Comparison of ENCODE assay signal across 8 cellular contexts in genomic region chr19:37466798-37467607, GRCh38. TPM values are rescaled to one million over a fixed set of nuclear protein-coding genes. Genes with fewer than 3 reads are reported as not detected.
DNase-seq lines count a peak whose midpoint lies in the region; ATAC-seq and TF ChIP-seq lines count a peak whose summit lies in the region.

ZNF569 (minus strand) TSS chr19:37467444; CDS start chr19:37444921, 22,523 bp downstream.

- DNase-seq in DMS114 treated with DMSO at 0.1 percent for 48 hours (lab: John Stamatoyannopoulos, UW; ENCODE audit: unreplicated experiment): peak; percentile 92
- DNase-seq in Peyer's patch: peak; percentile 89 to 97 (median 93)
- peak; percentile 94 for DNase-seq in fibroblast of mammary gland (ENCODE audit: low read depth)
- DNase-seq in naive thymus-derived CD4-positive, alpha-beta T cell: peak; percentile 68 to 95 (median 92)

- intact Hi-C loops in naive thymus-derived CD4-positive, alpha-beta T cell (cut with micrococcal nuclease): loop anchor here (1.0 to 10.0 kb wide), 24 partner anchors 96 to 1352 kb away; partner anchors contain the start of genes ZNF420 (in 2 of the 2), ZNF461 (in 2 of the 2), ZNF565 (in 2 of the 2) and ZNF567 (in 2 of the 2)

- peaks cover 0 to 12% (median 0%) of the 10 kb centered on the region in 4 donors for H3K9me3 ChIP-seq in Peyer's patch
- H3K9me3 ChIP-seq in naive thymus-derived CD4-positive, alpha-beta T cell (ENCODE audit: control insufficient read depth in 2 of 3, low read length in 3 of 3): peaks cover 0 to 10% (median 2%) of the 10 kb centered on the region in 3 experiments

- no peaks in the 10 kb centered on the region for H3K27me3 Mint-ChIP-seq in activated T-helper 17 cell treated with anti-CD3 and anti-CD28 coated beads, Interleukin-2, amount 50 U/mL, for 72 hours
- no peaks in the 10 kb centered on the region for H3K27me3 Mint-ChIP-seq in naive thymus-derived CD4-positive, alpha-beta T cell
- H3K27me3 Mint-ChIP-seq in stimulated activated memory B cell treated with anti-CD40 and anti-IgM and Interleukin-4, amounts not matched to agents 10 μg/mL and 1 μg/mL and 100 μg/mL, for 72 hours: no peaks in the 10 kb centered on the region

- CTCF ChIA-PET in naive thymus-derived CD4-positive, alpha-beta T cell (lab: Charles Lee): no interaction called here

- no peaks in the 10 kb centered on the region for H3K27me3 ChIP-seq in Peyer's patch
- no peaks in the 10 kb centered on the region for H3K27me3 ChIP-seq in naive thymus-derived CD4-positive, alpha-beta T cell (ENCODE audit: control insufficient read depth in 2 of 2, insufficient read depth in 2 of 2, low read length in 2 of 2)

- TF ChIP-seq CTCF in Peyer's patch (IDR thresholded peaks at IDR 0.05) (no peak), fibroblast of mammary gland (conservative IDR thresholded peaks at IDR 0.05; ENCODE audit: control insufficient read depth, insufficient read depth, low read depth, low read length) (no peak)

- H3K4me3 ChIP-seq in Peyer's patch: peak within 1 kb of the TSS; percentile 54 to 88 (median 72)
- peak within 1 kb of the TSS; percentile 85 for H3K4me3 ChIP-seq in fibroblast of mammary gland (ENCODE audit: control insufficient read depth, low read depth, low read length)
- H3K4me3 ChIP-seq in naive thymus-derived CD4-positive, alpha-beta T cell (ENCODE audit: low read length): peak within 1 kb of the TSS; percentile 79

- peak in 1 of 2 donors; percentile 22 for TF ChIP-seq POLR2A in Peyer's patch (IDR thresholded peaks at IDR 0.05)

- peak; percentile 61 for ATAC-seq in GM21529 (IDR thresholded peaks at IDR 0.05; ENCODE audit: unreplicated experiment)
- ATAC-seq in activated T-helper 17 cell treated with anti-CD3 and anti-CD28 coated beads, Interleukin-2, amount 50 U/mL, for 72 hours (replicated peaks): peak; percentile 73
- ATAC-seq in naive thymus-derived CD4-positive, alpha-beta T cell: peak; percentile 79
- ATAC-seq in stimulated activated memory B cell treated with anti-CD40 and anti-IgM and Interleukin-4, amounts not matched to agents 10 μg/mL and 1 μg/mL and 100 μg/mL, for 72 hours: peak; percentile 88

- peak within 1 kb of the TSS; percentile 96 for H3K27ac Mint-ChIP-seq in activated T-helper 17 cell treated with anti-CD3 and anti-CD28 coated beads, Interleukin-2, amount 50 U/mL, for 72 hours
- H3K27ac Mint-ChIP-seq in naive thymus-derived CD4-positive, alpha-beta T cell: peak within 1 kb of the TSS; percentile 93 to 100 (median 98)
- H3K27ac Mint-ChIP-seq in stimulated activated memory B cell treated with anti-CD40 and anti-IgM and Interleukin-4, amounts not matched to agents 10 μg/mL and 1 μg/mL and 100 μg/mL, for 72 hours: peak within 1 kb of the TSS; percentile 99

- peaks cover 12% of the 10 kb centered on the region for H3K9me3 Mint-ChIP-seq in activated T-helper 17 cell treated with anti-CD3 and anti-CD28 coated beads, Interleukin-2, amount 50 U/mL, for 72 hours
- H3K9me3 Mint-ChIP-seq in naive thymus-derived CD4-positive, alpha-beta T cell: peaks cover 9 to 43% (median 17%) of the 10 kb centered on the region in 11 donors
- H3K9me3 Mint-ChIP-seq in stimulated activated memory B cell treated with anti-CD40 and anti-IgM and Interleukin-4, amounts not matched to agents 10 μg/mL and 1 μg/mL and 100 μg/mL, for 72 hours: peaks cover 8% of the 10 kb centered on the region

- H3K4me1 Mint-ChIP-seq in activated T-helper 17 cell treated with anti-CD3 and anti-CD28 coated beads, Interleukin-2, amount 50 U/mL, for 72 hours: peaks cover 20% of the 10 kb centered on the region
- peaks cover 26 to 54% (median 45%) of the 10 kb centered on the region in 7 donors for H3K4me1 Mint-ChIP-seq in naive thymus-derived CD4-positive, alpha-beta T cell
- peaks cover 34% of the 10 kb centered on the region for H3K4me1 Mint-ChIP-seq in stimulated activated memory B cell treated with anti-CD40 and anti-IgM and Interleukin-4, amounts not matched to agents 10 μg/mL and 1 μg/mL and 100 μg/mL, for 72 hours

- no peak for TF ChIP-seq RAD21 in Ishikawa (IDR thresholded peaks at IDR 0.05; ENCODE audit: low read depth)

- H3K36me3 ChIP-seq in Peyer's patch: peaks cover 0 to 10% (median 0%) of the 10 kb centered on the region in 3 donors
- H3K36me3 ChIP-seq in naive thymus-derived CD4-positive, alpha-beta T cell (ENCODE audit: control insufficient read depth in 2 of 3, insufficient read depth in 3 of 3, low read length in 3 of 3): peaks cover 0 to 38% (median 0%) of the 10 kb centered on the region in 3 experiments

- POLR2A ChIA-PET in naive thymus-derived CD4-positive, alpha-beta T cell (lab: Charles Lee): interaction anchor here (0.8 to 4.5 kb wide), 13 partner anchors 10 to 629 kb away, joined by 3 to 53 read pairs (median 4); partner anchors contain the start of genes ZNF383, ZNF527, ZNF540 and ZNF571

- no peak for TF ChIP-seq EP300 in Ishikawa (IDR thresholded peaks at IDR 0.05; ENCODE audit: borderline replicate concordance)

- H3K27ac ChIP-seq in Peyer's patch: peak within 1 kb of the TSS; percentile 75 to 95 (median 86)
- H3K27ac ChIP-seq in naive thymus-derived CD4-positive, alpha-beta T cell (ENCODE audit: low read depth, low read length): peak within 1 kb of the TSS; percentile 96

- H3K36me3 Mint-ChIP-seq in activated T-helper 17 cell treated with anti-CD3 and anti-CD28 coated beads, Interleukin-2, amount 50 U/mL, for 72 hours (ENCODE audit: low read depth): peaks cover 32% of the 10 kb centered on the region
- H3K36me3 Mint-ChIP-seq in naive thymus-derived CD4-positive, alpha-beta T cell: peaks cover 15 to 41% (median 26%) of the 10 kb centered on the region in 5 donors
- H3K36me3 Mint-ChIP-seq in stimulated activated memory B cell treated with anti-CD40 and anti-IgM and Interleukin-4, amounts not matched to agents 10 μg/mL and 1 μg/mL and 100 μg/mL, for 72 hours: peaks cover 15% of the 10 kb centered on the region

- H3K4me3 Mint-ChIP-seq in activated T-helper 17 cell treated with anti-CD3 and anti-CD28 coated beads, Interleukin-2, amount 50 U/mL, for 72 hours: peak within 1 kb of the TSS; percentile 92
- peak within 1 kb of the TSS; percentile 91 to 100 (median 95) for H3K4me3 Mint-ChIP-seq in naive thymus-derived CD4-positive, alpha-beta T cell
- peak within 1 kb of the TSS; percentile 95 for H3K4me3 Mint-ChIP-seq in stimulated activated memory B cell treated with anti-CD40 and anti-IgM and Interleukin-4, amounts not matched to agents 10 μg/mL and 1 μg/mL and 100 μg/mL, for 72 hours

- peaks cover 0 to 10% (median 5%) of the 10 kb centered on the region in 4 donors for H3K4me1 ChIP-seq in Peyer's patch
- H3K4me1 ChIP-seq in naive thymus-derived CD4-positive, alpha-beta T cell (ENCODE audit: control insufficient read depth in 2 of 2, insufficient read depth in 2 of 2, low read length in 2 of 2): peaks cover 13 to 16% of the 10 kb centered on the region in 2 donors

TF ChIP-seq in Ishikawa, 13 proteins besides CTCF, POLR2A, EP300 and RAD21 (continues in another document):
- peak; percentile 56; the same call in 1 of the 2 replicates for TF ChIP-seq YY1 (IDR thresholded peaks at IDR 0.05; ENCODE audit: low read depth)
- peak; percentile 26; the same call in 1 of the 2 replicates for TF ChIP-seq MAX (IDR thresholded peaks at IDR 0.05)
- TF ChIP-seq ZBTB7A (IDR thresholded peaks at IDR 0.05; ENCODE audit: low read depth): no peak
- TF ChIP-seq CREB1 (IDR thresholded peaks at IDR 0.05; ENCODE audit: low read depth): 0 out of 2 replicates have a peak, but pooled peaks have one; percentile 11
- TF ChIP-seq CEBPB (IDR thresholded peaks at IDR 0.05): no peak
- no peak for TF ChIP-seq EGR1 (IDR thresholded peaks at IDR 0.05)
- TF ChIP-seq NFIC (IDR thresholded peaks at IDR 0.05): no peak
- TF ChIP-seq FOXM1 (IDR thresholded peaks at IDR 0.05; ENCODE audit: borderline replicate concordance, low read depth): no peak
- TF ChIP-seq TEAD4 (IDR thresholded peaks at IDR 0.05): no peak
- no peak for TF ChIP-seq REST (IDR thresholded peaks at IDR 0.05; ENCODE audit: low read depth)
- no peak for TF ChIP-seq TAF1 (IDR thresholded peaks at IDR 0.05; ENCODE audit: low read depth)

RNA-seq across cellular contexts. Expression of gene ZNF569, which starts in this region (rescaled TPM):
- 1 to 10 TPM; 1.1 to 3.5 (median 1.4) TPM for total RNA-seq in Peyer's patch
- 1 to 10 TPM; 3.2 to 5.2 TPM for total RNA-seq in activated T-helper 17 cell treated with anti-CD3 and anti-CD28 coated beads, Interleukin-2, amount 50 U/mL, for 72 hours
- total RNA-seq in naive thymus-derived CD4-positive, alpha-beta T cell: 10 to 100 TPM in 2 of 5 experiments, 1 to 10 TPM in 3; 4.1 to 16.4 (median 8.5) TPM
- polyA plus RNA-seq in naive thymus-derived CD4-positive, alpha-beta T cell: 1 to 10 TPM; 5.0 to 5.9 TPM

Comparison
In these comparisons a context has a peak if more than half of its experiments do, and no peak if none do; other contexts are left out.
1. Peak in every context shown above with its lines: DNase-seq, ATAC-seq, H3K4me3 ChIP-seq and H3K27ac ChIP-seq.